In the genomic region with DNA sequence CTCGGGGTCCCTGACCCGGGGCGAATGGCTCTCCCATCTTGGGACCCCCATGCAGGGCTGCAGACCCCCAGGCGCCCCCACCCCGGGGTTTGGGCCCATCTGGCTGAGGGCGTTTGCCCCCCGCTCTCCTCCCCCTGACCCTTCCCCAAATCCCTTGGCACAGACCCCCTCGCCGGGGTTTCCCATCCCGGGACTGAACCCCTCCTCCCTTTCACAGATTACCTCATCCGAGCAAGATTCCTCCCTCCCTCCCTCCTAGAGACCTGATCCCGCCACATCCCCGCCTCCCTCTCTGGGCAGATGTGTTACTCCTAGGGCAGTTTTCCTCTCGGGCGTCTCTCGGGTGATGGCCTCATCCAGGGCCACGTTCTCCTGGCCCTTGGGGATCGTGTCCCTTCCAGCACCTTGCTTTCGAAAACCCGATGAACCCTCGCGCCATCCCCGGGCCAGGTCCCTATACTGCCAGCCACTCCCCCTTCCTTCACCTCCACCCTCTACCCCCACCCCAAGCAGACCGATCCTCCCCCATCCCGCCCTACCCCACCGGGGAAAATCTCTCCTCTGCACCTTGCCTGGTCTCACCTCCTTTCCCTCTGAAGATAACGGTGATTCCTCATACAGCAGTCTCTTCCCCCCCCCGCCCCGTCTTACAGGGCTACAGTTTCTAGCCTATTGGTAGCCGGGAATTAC, we compare ENCODE assay signal across 8 cellular contexts. TPM values are rescaled to one million over a fixed set of nuclear protein-coding genes. Genes with fewer than 3 reads are reported as not detected.
A peak's percentile ranks its signal among the peaks of the same experiment; 100 is the strongest.
DNase-seq lines count a peak whose midpoint lies in the region; ATAC-seq, FAIRE-seq and TF ChIP-seq lines count a peak whose summit lies in the region.

No MANE protein-coding gene starts in this region.

- H3K4me1 ChIP-seq in HUES48 (ENCODE audit: control insufficient read depth, insufficient read depth, low read length) (peaks cover 41% of the 10 kb centered on the region), small intestine (ENCODE audit: control insufficient read depth in 2 of 2, insufficient read depth in 1 of 2, low read depth in 1 of 2, low read length in 1 of 2) (peaks cover 4 to 12% of the 10 kb centered on the region in 2 donors)

- TF ChIP-seq CTCF in CD4-positive, alpha-beta T cell (IDR thresholded peaks at IDR 0.05): no peak
- no peak for TF ChIP-seq CTCF in MCF 10A (IDR thresholded peaks at IDR 0.05; ENCODE audit: unreplicated experiment)

- peak overlapping the region; percentile 98 for H3K27ac Mint-ChIP-seq in CD4-positive, alpha-beta T cell
- peak overlapping the region; percentile 90 for H3K27ac Mint-ChIP-seq in T-helper 2 cell treated with Interferon-gamma antibody and Interleukin-4, amounts not matched to agents 5 μg/mL and 100 μg/mL, for 36 hours
- H3K27ac Mint-ChIP-seq in MCF 10A (ENCODE audit: low read depth, unreplicated experiment) (peak overlapping the region; percentile 71), immature natural killer cell (peak overlapping the region; percentile 91 to 97 (median 94))

- no peaks in the 10 kb centered on the region for H3K27me3 Mint-ChIP-seq in CD4-positive, alpha-beta T cell
- H3K27me3 Mint-ChIP-seq in T-helper 2 cell treated with Interferon-gamma antibody and Interleukin-4, amounts not matched to agents 5 μg/mL and 100 μg/mL, for 36 hours (ENCODE audit: low read depth): no peaks in the 10 kb centered on the region
- H3K27me3 Mint-ChIP-seq in MCF 10A (ENCODE audit: insufficient read depth, unreplicated experiment) (no peaks in the 10 kb centered on the region), immature natural killer cell (ENCODE audit: low read depth in 3 of 3) (peaks cover 6 to 24% (median 21%) of the 10 kb centered on the region in 3 donors)

- DNase-seq in CD4-positive, alpha-beta T cell: peak; percentile 18 to 54 (median 32)
- peak; percentile 27 for DNase-seq in T-helper 2 cell treated with Interferon-gamma antibody and Interleukin-4, amounts not matched to agents 5 μg/mL and 100 μg/mL, for 36 hours (ENCODE audit: low spot score)
- DNase-seq in MCF 10A (ENCODE audit: unreplicated experiment): peak; percentile 50
- DNase-seq in immature natural killer cell: peak; percentile 12 to 19 (median 15)
- DNase-seq in small intestine: peak; percentile 42
- DNase-seq in KG1 (lab: John Stamatoyannopoulos, UW): no peak
- DNase-seq in posterior vena cava (ENCODE audit: low spot score): no peak

- 0 to 1% (median 0%) methylated on average over 23 to 30 of the region's 30 CpGs for WGBS in small intestine, 3 donors

- peaks cover 62% of the 10 kb centered on the region for H3K4me1 Mint-ChIP-seq in CD4-positive, alpha-beta T cell (ENCODE audit: low read depth)
- peaks cover 50% of the 10 kb centered on the region for H3K4me1 Mint-ChIP-seq in T-helper 2 cell treated with Interferon-gamma antibody and Interleukin-4, amounts not matched to agents 5 μg/mL and 100 μg/mL, for 36 hours (ENCODE audit: low read depth)
- H3K4me1 Mint-ChIP-seq in MCF 10A (ENCODE audit: insufficient read depth, unreplicated experiment) (peaks cover 45% of the 10 kb centered on the region), immature natural killer cell (peaks cover 60 to 65% of the 10 kb centered on the region in 2 donors)

- H3K36me3 Mint-ChIP-seq in CD4-positive, alpha-beta T cell (ENCODE audit: low read depth): peaks cover 60% of the 10 kb centered on the region
- peaks cover 28% of the 10 kb centered on the region for H3K36me3 Mint-ChIP-seq in T-helper 2 cell treated with Interferon-gamma antibody and Interleukin-4, amounts not matched to agents 5 μg/mL and 100 μg/mL, for 36 hours (ENCODE audit: low read depth)
- H3K36me3 Mint-ChIP-seq in MCF 10A (ENCODE audit: insufficient read depth, unreplicated experiment) (no peaks in the 10 kb centered on the region), immature natural killer cell (no peaks in the 10 kb centered on the region)

- H3K9me3 ChIP-seq in CD4-positive, alpha-beta T cell (ENCODE audit: control insufficient read depth, low read length): no peaks in the 10 kb centered on the region
- H3K9me3 ChIP-seq in HUES48 (ENCODE audit: control insufficient read depth, insufficient read depth, low read length) (no peaks in the 10 kb centered on the region), small intestine (ENCODE audit: control insufficient read depth, low read depth) (no peaks in the 10 kb centered on the region)

- no peaks in the 10 kb centered on the region for H3K27me3 ChIP-seq in CD4-positive, alpha-beta T cell (ENCODE audit: control insufficient read depth, insufficient read depth, low read length)
- H3K27me3 ChIP-seq in HUES48 (ENCODE audit: control insufficient read depth, insufficient read depth, low read length) (peaks cover 8% of the 10 kb centered on the region), small intestine (ENCODE audit: control insufficient read depth in 2 of 2, insufficient read depth in 2 of 2, low read length in 2 of 2) (no peaks in the 10 kb centered on the region)

- CTCF ChIA-PET in CD4-positive, alpha-beta T cell (lab: Charles Lee): interaction anchor here (0.8 kb wide), 1 partner anchor 629 kb away, joined by 3 read pairs; no protein-coding TSS in a partner anchor
- CTCF ChIA-PET in MCF 10A (lab: Yijun Ruan, JAX): no interaction called here

- ATAC-seq in CD4-positive, alpha-beta T cell (ENCODE audit: poor library complexity): peak; percentile 15

- H3K4me3 ChIP-seq in HUES48 (ENCODE audit: low read depth, low read length): peak overlapping the region; percentile 94
- H3K4me3 ChIP-seq in small intestine (ENCODE audit: low read depth in 1 of 2, low read length in 2 of 2): peak overlapping the region; percentile 95 to 100

- FAIRE-seq in small intestine (lab: Jason Lieb, UNC): no peak

- peaks cover 15% of the 10 kb centered on the region for H3K36me3 ChIP-seq in HUES48 (ENCODE audit: control insufficient read depth, insufficient read depth, low read length)
- H3K36me3 ChIP-seq in small intestine (ENCODE audit: control insufficient read depth in 2 of 2, insufficient read depth in 2 of 2, low read length in 2 of 2): no peaks in the 10 kb centered on the region

- peak overlapping the region; percentile 99 for H3K4me3 Mint-ChIP-seq in CD4-positive, alpha-beta T cell
- peak overlapping the region; percentile 87 for H3K4me3 Mint-ChIP-seq in T-helper 2 cell treated with Interferon-gamma antibody and Interleukin-4, amounts not matched to agents 5 μg/mL and 100 μg/mL, for 36 hours
- H3K4me3 Mint-ChIP-seq in MCF 10A (ENCODE audit: unreplicated experiment) (peak overlapping the region; percentile 96), immature natural killer cell (peak overlapping the region; percentile 86 to 95 (median 93))

- intact Hi-C loops in CD4-positive, alpha-beta T cell (cut with DNase I, micrococcal nuclease): loop anchor here (2.0 to 5.0 kb wide), 3 partner anchors 52 to 130 kb away; a partner anchor contains a TSS
- intact Hi-C loops in MCF 10A (cut with micrococcal nuclease): loop anchor here (1.0 to 2.0 kb wide), 2 partner anchors 36 to 52 kb away; a partner anchor contains a TSS
- intact Hi-C loops in posterior vena cava (cut with DNase I): no loop called here

- H3K9me3 Mint-ChIP-seq in CD4-positive, alpha-beta T cell: no peaks in the 10 kb centered on the region
- no peaks in the 10 kb centered on the region for H3K9me3 Mint-ChIP-seq in T-helper 2 cell treated with Interferon-gamma antibody and Interleukin-4, amounts not matched to agents 5 μg/mL and 100 μg/mL, for 36 hours
- no peaks in the 10 kb centered on the region for H3K9me3 Mint-ChIP-seq in MCF 10A (ENCODE audit: unreplicated experiment)
- H3K9me3 Mint-ChIP-seq in immature natural killer cell: no peaks in the 10 kb centered on the region

- no TSS peak for BruUV-seq in MCF 10A (replicated peaks; lab: Mats Ljungman, UMichigan)

- H3K27ac ChIP-seq in CD4-positive, alpha-beta T cell (ENCODE audit: low read depth, low read length): peak overlapping the region; percentile 98
- H3K27ac ChIP-seq in HUES48 (ENCODE audit: low read depth, low read length) (peak overlapping the region; percentile 98), small intestine (ENCODE audit: low read depth in 1 of 2, low read length in 1 of 2) (peak overlapping the region; percentile 80 to 82)

- peak overlapping the region; percentile 66 for H3K9ac ChIP-seq in HUES48 (ENCODE audit: low read depth, low read length)

- POLR2A ChIA-PET in CD4-positive, alpha-beta T cell (lab: Charles Lee): interaction anchor here (0.7 to 2.5 kb wide), 7 partner anchors 31 to 925 kb away, joined by 3 to 14 read pairs (median 3); no protein-coding TSS in a partner anchor
- POLR2A ChIA-PET in MCF 10A (lab: Yijun Ruan, JAX): interaction anchor here (0.7 to 3.2 kb wide), 9 partner anchors 8 to 77 kb away, joined by 3 to 31 read pairs (median 3); a partner anchor contains a TSS

RNA-seq across cellular contexts. Expression of a gene that starts 0.9 kb away (rescaled TPM):
- 100 to 1,000 TPM; 135 to 140 TPM for total RNA-seq in CD4-positive, alpha-beta T cell
- total RNA-seq in MCF 10A (2022) (52.0 and 62.9 TPM in 2 replicates), posterior vena cava (10 to 100 TPM; 47.3 to 59.7 TPM)
- polyA plus RNA-seq in immature natural killer cell (10 to 100 TPM in 1 of 3 donors, 1 to 10 TPM in 2; 3.2 to 22.5 (median 6.6) TPM), small intestine (10 to 100 TPM in 1 of 3 donors, 1 to 10 TPM in 2; 7.3 to 11.4 (median 7.6) TPM)

RNA-seq across cellular contexts. Expression of a gene that starts 35.8 kb away (rescaled TPM):
- total RNA-seq in CD4-positive, alpha-beta T cell: 100 to 1,000 TPM; 147 to 153 TPM
- total RNA-seq in MCF 10A (2022) (197 and 210 TPM in 2 replicates), posterior vena cava (100 to 1,000 TPM; 121 to 146 TPM)
- polyA plus RNA-seq in immature natural killer cell (100 to 1,000 TPM; 448 to 825 (median 551) TPM), small intestine (100 to 1,000 TPM; 234 to 332 (median 329) TPM)

Comparison
In these comparisons a context has a peak if more than half of its experiments do, and no peak if none do; other contexts are left out.
1. DNase-seq: peak in CD4-positive, alpha-beta T cell (10 of 10), T-helper 2 cell treated with Interferon-gamma antibody and Interleukin-4, amounts not matched to agents 5 μg/mL and 100 μg/mL, for 36 hours (single experiment), MCF 10A (single experiment), immature natural killer cell (3 of 3) and small intestine (single experiment); none in KG1 (single experiment) and posterior vena cava (single experiment).
2. intact Hi-C loops: an anchor here in CD4-positive, alpha-beta T cell (2.0 to 5.0 kb wide) and MCF 10A (1.0 to 2.0 kb wide); none called in posterior vena cava.
3. Peak in every context shown above with its lines, with median percentiles within 50 percentile points of each other: H3K27ac ChIP-seq, H3K27ac Mint-ChIP-seq and H3K4me3 Mint-ChIP-seq.